In genomic region chr6:40409716-40410397, GRCh38 we compare ENCODE assay signal across 19 cellular contexts.
DNase-seq lines count a peak whose midpoint lies in the region; ATAC-seq and TF ChIP-seq lines count a peak whose summit lies in the region.
"Had no signal": no experiment of that assay in that cellular context is flagged by ENCODE, and none has a peak within 500 bp of the region (broad histone marks: within the 10 kb centered on the region; RNA-seq: fewer than 3 reads in every experiment).

No MANE protein-coding gene starts in this region.

- no peaks in the 10 kb centered on the region for H3K9me3 Mint-ChIP-seq in WTC11
- H3K9me3 Mint-ChIP-seq in T-helper 2 cell treated with Interferon-gamma antibody and Interleukin-4, amounts not matched to agents 5 μg/mL and 100 μg/mL, for 36 hours = no peaks in the 10 kb centered on the region

- H3K4me1 Mint-ChIP-seq in WTC11 = peaks cover 25% of the 10 kb centered on the region
- peaks cover 5% of the 10 kb centered on the region for H3K4me1 Mint-ChIP-seq in T-helper 2 cell treated with Interferon-gamma antibody and Interleukin-4, amounts not matched to agents 5 μg/mL and 100 μg/mL, for 36 hours (ENCODE audit: low read depth)
- H3K4me1 Mint-ChIP-seq: activated CD8-positive, alpha-beta memory T cell treated with anti-CD3 and anti-CD28 coated beads, Interleukin-2, amount 10 ng/mL, durations not matched to agents 7 days and 5 days had no signal

- CTCF ChIA-PET in WTC11 (lab: Charles Lee) = no interaction called here

- in situ Hi-C loops in ACHN (cut with HindIII; ENCODE audit: low pct_ligation_motif_present, low pct_unique_long_range_greater_than_20kb, low sequenced_read_pairs) = no loop called here

- DNase-seq in DMS 273 (lab: John Stamatoyannopoulos, UW; ENCODE audit: unreplicated experiment) (peak; percentile 47), DMS 273 treated with DMSO at 0.1 percent for 48 hours (lab: John Stamatoyannopoulos, UW) (no peak), WTC11 (ENCODE audit: low spot score) (no peak), retina (peak; percentile 56), ACHN (no peak), mucosa of gallbladder (ENCODE audit: low spot score) (no peak)
- no peak for DNase-seq in T-helper 2 cell treated with Interferon-gamma antibody and Interleukin-4, amounts not matched to agents 5 μg/mL and 100 μg/mL, for 36 hours (ENCODE audit: low spot score)
- DNase-seq: activated CD4-positive, alpha-beta T cell treated with anti-CD3 and anti-CD28 coated beads for 4 hours; activated CD8-positive, alpha-beta memory T cell treated with anti-CD3 and anti-CD28 coated beads, Interleukin-2, amount 10 ng/mL, durations not matched to agents 7 days and 5 days; effector CD8-positive, alpha-beta T cell; H7; head of caudate nucleus; lower lobe of right lung; NCI-H2029; NCI-H510A; stomach; upper lobe of left lung had no signal

- POLR2A ChIA-PET in WTC11 (lab: Charles Lee) = no interaction called here

- H3K27ac Mint-ChIP-seq in WTC11 = no peak overlapping the region
- no peak overlapping the region for H3K27ac Mint-ChIP-seq in T-helper 2 cell treated with Interferon-gamma antibody and Interleukin-4, amounts not matched to agents 5 μg/mL and 100 μg/mL, for 36 hours
- H3K27ac Mint-ChIP-seq: activated CD8-positive, alpha-beta memory T cell treated with anti-CD3 and anti-CD28 coated beads, Interleukin-2, amount 10 ng/mL, durations not matched to agents 7 days and 5 days had no signal

- H3K36me3 Mint-ChIP-seq in WTC11 = no peaks in the 10 kb centered on the region
- H3K36me3 Mint-ChIP-seq in T-helper 2 cell treated with Interferon-gamma antibody and Interleukin-4, amounts not matched to agents 5 μg/mL and 100 μg/mL, for 36 hours (ENCODE audit: low read depth) = no peaks in the 10 kb centered on the region
- H3K36me3 Mint-ChIP-seq: activated CD8-positive, alpha-beta memory T cell treated with anti-CD3 and anti-CD28 coated beads, Interleukin-2, amount 10 ng/mL, durations not matched to agents 7 days and 5 days had no signal

- no peak for TF ChIP-seq CTCF in WTC11 (IDR thresholded peaks at IDR 0.05)

- ATAC-seq in WTC11 (no peak), esophagus mucosa (peak; percentile 62)
- ATAC-seq: activated CD8-positive, alpha-beta memory T cell treated with anti-CD3 and anti-CD28 coated beads, Interleukin-2, amount 10 ng/mL, durations not matched to agents 7 days and 5 days; HepG2; lower lobe of right lung had no signal

- H3K4me3 Mint-ChIP-seq in WTC11 = no peak overlapping the region
- no peak overlapping the region for H3K4me3 Mint-ChIP-seq in T-helper 2 cell treated with Interferon-gamma antibody and Interleukin-4, amounts not matched to agents 5 μg/mL and 100 μg/mL, for 36 hours
- H3K4me3 Mint-ChIP-seq: activated CD8-positive, alpha-beta memory T cell treated with anti-CD3 and anti-CD28 coated beads, Interleukin-2, amount 10 ng/mL, durations not matched to agents 7 days and 5 days had no signal

- H3K27me3 Mint-ChIP-seq in WTC11 (ENCODE audit: low read depth) = peaks cover 5% of the 10 kb centered on the region; the same call in 1 of the 2 replicates
- no peaks in the 10 kb centered on the region for H3K27me3 Mint-ChIP-seq in T-helper 2 cell treated with Interferon-gamma antibody and Interleukin-4, amounts not matched to agents 5 μg/mL and 100 μg/mL, for 36 hours (ENCODE audit: low read depth)

TF ChIP-seq in WTC11, 78 proteins besides CTCF, POLR2A, EP300 and RAD21:
- TF ChIP-seq PRDM15 (CRISPR knock-in tag; IDR thresholded peaks at IDR 0.05) (no peak), ZNF423 (CRISPR knock-in tag; IDR thresholded peaks at IDR 0.05) (peak; percentile 39; the same call in 1 of the 2 replicates), ZNF512 (CRISPR knock-in tag; IDR thresholded peaks at IDR 0.05; ENCODE audit: borderline replicate concordance) (no peak), TP53 (CRISPR knock-in tag; IDR thresholded peaks at IDR 0.05) (no peak)
- TF ChIP-seq, protein P1, sequence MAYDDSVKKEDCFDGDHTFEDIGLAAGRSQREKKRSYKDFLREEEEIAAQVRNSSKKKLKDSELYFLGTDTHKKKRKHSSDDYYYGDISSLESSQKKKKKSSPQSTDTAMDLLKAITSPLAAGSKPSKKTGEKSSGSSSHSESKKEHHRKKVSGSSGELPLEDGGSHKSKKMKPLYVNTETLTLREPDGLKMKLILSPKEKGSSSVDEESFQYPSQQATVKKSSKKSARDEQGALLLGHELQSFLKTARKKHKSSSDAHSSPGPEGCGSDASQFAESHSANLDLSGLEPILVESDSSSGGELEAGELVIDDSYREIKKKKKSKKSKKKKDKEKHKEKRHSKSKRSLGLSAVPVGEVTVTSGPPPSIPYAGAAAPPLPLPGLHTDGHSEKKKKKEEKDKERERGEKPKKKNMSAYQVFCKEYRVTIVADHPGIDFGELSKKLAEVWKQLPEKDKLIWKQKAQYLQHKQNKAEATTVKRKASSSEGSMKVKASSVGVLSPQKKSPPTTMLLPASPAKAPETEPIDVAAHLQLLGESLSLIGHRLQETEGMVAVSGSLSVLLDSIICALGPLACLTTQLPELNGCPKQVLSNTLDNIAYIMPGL (CRISPR knock-in tag; IDR thresholded peaks at IDR 0.05) = no peak
- TF ChIP-seq, protein P2, sequence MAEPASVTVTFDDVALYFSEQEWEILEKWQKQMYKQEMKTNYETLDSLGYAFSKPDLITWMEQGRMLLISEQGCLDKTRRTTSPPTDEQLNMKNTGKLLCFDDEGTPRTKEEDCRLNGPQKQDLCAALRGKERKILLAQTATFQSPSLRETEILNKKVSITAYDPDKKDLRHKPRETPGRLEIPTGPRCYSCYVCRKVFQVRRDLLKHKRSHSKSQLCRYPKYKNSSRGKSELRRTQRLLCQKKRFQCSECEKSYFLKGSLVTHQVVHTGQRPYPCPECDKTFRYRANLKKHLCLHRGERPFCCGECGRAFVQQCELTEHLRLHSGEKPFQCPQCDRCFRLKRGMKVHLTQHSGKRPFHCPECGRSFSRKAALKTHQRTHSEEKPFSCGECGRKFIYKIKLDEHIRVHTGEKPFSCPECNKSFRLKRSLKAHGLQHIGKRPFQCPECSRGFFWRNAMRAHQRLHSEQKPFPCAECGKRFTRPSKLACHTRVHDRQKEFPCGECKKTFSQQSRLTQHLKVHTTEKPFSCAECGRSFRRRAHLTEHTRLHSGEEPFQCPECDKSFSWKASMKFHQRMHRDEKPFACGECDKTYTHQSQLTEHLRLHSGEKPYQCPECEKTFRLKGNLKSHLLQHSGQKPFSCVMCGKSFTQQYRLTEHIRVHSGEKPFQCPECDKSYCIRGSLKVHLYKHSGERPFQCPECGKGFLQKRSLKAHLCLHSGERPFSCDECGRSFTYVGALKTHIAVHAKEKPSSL (CRISPR knock-in tag; conservative IDR thresholded peaks at IDR 0.05) = no peak

Comparison
In these comparisons a context has a peak if more than half of its experiments do, and no peak if none do; other contexts are left out.
1. DNase-seq: peak in DMS 273 (single experiment) and retina (single experiment); none in DMS 273 treated with DMSO at 0.1 percent for 48 hours (single experiment), WTC11 (single experiment), ACHN (single experiment), mucosa of gallbladder (single experiment) and T-helper 2 cell treated with Interferon-gamma antibody and Interleukin-4, amounts not matched to agents 5 μg/mL and 100 μg/mL, for 36 hours (single experiment).